Comparison of ENCODE assay signal across 8 cellular contexts in the genomic region with DNA sequence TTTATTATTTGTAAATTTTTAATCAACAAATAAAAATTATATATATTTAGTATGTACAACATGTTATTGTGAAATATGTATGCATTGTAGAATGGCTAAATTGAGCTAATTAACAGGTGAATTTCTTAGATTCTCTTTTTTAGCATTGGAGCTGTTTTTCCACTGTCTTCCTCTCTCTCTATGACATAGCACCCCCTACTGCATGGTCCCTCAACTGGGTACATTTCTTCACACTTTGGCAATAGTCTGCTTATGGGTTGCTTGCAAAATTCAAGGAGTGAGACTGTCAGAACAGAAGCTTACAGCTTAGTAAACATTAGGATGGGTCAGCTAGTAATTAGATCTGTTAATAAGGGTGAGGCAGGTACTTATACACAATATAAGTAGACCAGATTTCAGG.
DNase-seq lines count a peak whose midpoint lies in the region; ATAC-seq lines count a peak whose summit lies in the region.

No MANE protein-coding gene starts in this region.

- H3K4me1 ChIP-seq in mesendoderm (ENCODE audit: control insufficient read depth, low read depth, low read length), result no peaks in the 10 kb centered on the region
- no peaks in the 10 kb centered on the region for H3K4me1 ChIP-seq in naive thymus-derived CD4-positive, alpha-beta T cell (ENCODE audit: control insufficient read depth in 2 of 2, insufficient read depth in 2 of 2, low read length in 2 of 2)

- ATAC-seq in activated naive CD4-positive, alpha-beta T cell treated with anti-CD3 and anti-CD28 coated beads, Interleukin-2, amount 50 U/mL, for 72 hours, result no peak
- ATAC-seq in naive thymus-derived CD4-positive, alpha-beta T cell, result no peak
- no peak for ATAC-seq in stimulated activated naive B cell treated with anti-CD40 and anti-IgM and Interleukin-4, amounts not matched to agents 10 μg/mL and 1 μg/mL and 100 μg/mL, for 72 hours (replicated peaks)

- no peaks in the 10 kb centered on the region for H3K4me1 Mint-ChIP-seq in naive thymus-derived CD4-positive, alpha-beta T cell
- no peaks in the 10 kb centered on the region for H3K4me1 Mint-ChIP-seq in stimulated activated naive B cell treated with anti-CD40 and anti-IgM and Interleukin-4, amounts not matched to agents 10 μg/mL and 1 μg/mL and 100 μg/mL, for 72 hours

- H3K36me3 ChIP-seq in mesendoderm (ENCODE audit: control insufficient read depth, insufficient read depth, low read length), result no peaks in the 10 kb centered on the region
- no peaks in the 10 kb centered on the region for H3K36me3 ChIP-seq in naive thymus-derived CD4-positive, alpha-beta T cell (ENCODE audit: control insufficient read depth in 2 of 3, insufficient read depth in 3 of 3, low read length in 3 of 3)

- no peak overlapping the region for H3K4me3 ChIP-seq in mesendoderm (ENCODE audit: low read length)
- no peak overlapping the region for H3K4me3 ChIP-seq in naive thymus-derived CD4-positive, alpha-beta T cell (ENCODE audit: low read length)

- intact Hi-C loops in naive thymus-derived CD4-positive, alpha-beta T cell (cut with micrococcal nuclease), result no loop called here

- no peak overlapping the region for H3K23ac ChIP-seq in mesendoderm (ENCODE audit: low read length)

- H4K5ac ChIP-seq in mesendoderm (ENCODE audit: low read length), result no peak overlapping the region

- peak; percentile 9 for DNase-seq in EL
- peak in 2 of 3 experiments; percentile 32 to 75 for DNase-seq in NCI-H1417 (lab: John Stamatoyannopoulos, UW)
- DNase-seq in brain pericyte (ENCODE audit: low read depth, low spot score), result peak; percentile 13
- peak; percentile 67 for DNase-seq in mesendoderm
- no peak for DNase-seq in activated naive CD4-positive, alpha-beta T cell treated with anti-CD3 and anti-CD28 coated beads, Interleukin-2, amount 50 U/mL, for 72 hours (ENCODE audit: low spot score in 2 of 2)
- DNase-seq in naive thymus-derived CD4-positive, alpha-beta T cell, result no peak
- no peak for DNase-seq in stimulated activated naive B cell treated with anti-CD40 and anti-IgM and Interleukin-4, amounts not matched to agents 10 μg/mL and 1 μg/mL and 100 μg/mL, for 72 hours
- no peak for DNase-seq in NCI-H187 (lab: John Stamatoyannopoulos, UW)

- H2AK5ac ChIP-seq in mesendoderm (ENCODE audit: low read length), result no peak overlapping the region

- CTCF ChIA-PET in naive thymus-derived CD4-positive, alpha-beta T cell (lab: Charles Lee), result no interaction called here

- H2BK120ac ChIP-seq in mesendoderm (ENCODE audit: low read depth, low read length), result no peak overlapping the region

- no peak overlapping the region for H3K4me3 Mint-ChIP-seq in naive thymus-derived CD4-positive, alpha-beta T cell
- H3K4me3 Mint-ChIP-seq in stimulated activated naive B cell treated with anti-CD40 and anti-IgM and Interleukin-4, amounts not matched to agents 10 μg/mL and 1 μg/mL and 100 μg/mL, for 72 hours, result no peak overlapping the region

- no peak overlapping the region for H3K27ac ChIP-seq in mesendoderm (ENCODE audit: low read depth, low read length)
- H3K27ac ChIP-seq in naive thymus-derived CD4-positive, alpha-beta T cell (ENCODE audit: low read depth, low read length), result no peak overlapping the region

- H3K4me2 ChIP-seq in mesendoderm (ENCODE audit: low read length), result no peak overlapping the region

- H3K9ac ChIP-seq in mesendoderm (ENCODE audit: low read length), result no peak overlapping the region

- no peak overlapping the region for H2BK5ac ChIP-seq in mesendoderm (ENCODE audit: low read length)

- H3K27me3 Mint-ChIP-seq in naive thymus-derived CD4-positive, alpha-beta T cell, result no peaks in the 10 kb centered on the region
- H3K27me3 Mint-ChIP-seq in stimulated activated naive B cell treated with anti-CD40 and anti-IgM and Interleukin-4, amounts not matched to agents 10 μg/mL and 1 μg/mL and 100 μg/mL, for 72 hours, result no peaks in the 10 kb centered on the region

- POLR2A ChIA-PET in naive thymus-derived CD4-positive, alpha-beta T cell (lab: Charles Lee), result no interaction called here

- no peak overlapping the region for H3K56ac ChIP-seq in mesendoderm (ENCODE audit: low read length)

- no peaks in the 10 kb centered on the region for H3K79me1 ChIP-seq in mesendoderm (ENCODE audit: low read length)

- no peak overlapping the region for H2BK15ac ChIP-seq in mesendoderm (replicated peaks; ENCODE audit: low read depth)

- H3K36me3 Mint-ChIP-seq in activated naive CD4-positive, alpha-beta T cell treated with anti-CD3 and anti-CD28 coated beads, Interleukin-2, amount 50 U/mL, for 72 hours, result no peaks in the 10 kb centered on the region
- no peaks in the 10 kb centered on the region for H3K36me3 Mint-ChIP-seq in naive thymus-derived CD4-positive, alpha-beta T cell
- H3K36me3 Mint-ChIP-seq in stimulated activated naive B cell treated with anti-CD40 and anti-IgM and Interleukin-4, amounts not matched to agents 10 μg/mL and 1 μg/mL and 100 μg/mL, for 72 hours, result no peaks in the 10 kb centered on the region

- no peak overlapping the region for H3K27ac Mint-ChIP-seq in activated naive CD4-positive, alpha-beta T cell treated with anti-CD3 and anti-CD28 coated beads, Interleukin-2, amount 50 U/mL, for 72 hours
- no peak overlapping the region for H3K27ac Mint-ChIP-seq in naive thymus-derived CD4-positive, alpha-beta T cell
- no peak overlapping the region for H3K27ac Mint-ChIP-seq in stimulated activated naive B cell treated with anti-CD40 and anti-IgM and Interleukin-4, amounts not matched to agents 10 μg/mL and 1 μg/mL and 100 μg/mL, for 72 hours

- H3K9me3 Mint-ChIP-seq in activated naive CD4-positive, alpha-beta T cell treated with anti-CD3 and anti-CD28 coated beads, Interleukin-2, amount 50 U/mL, for 72 hours, result peaks cover 11 to 12% of the 10 kb centered on the region in 2 donors
- H3K9me3 Mint-ChIP-seq in naive thymus-derived CD4-positive, alpha-beta T cell, result peaks cover 0 to 12% (median 0%) of the 10 kb centered on the region in 11 donors
- no peaks in the 10 kb centered on the region for H3K9me3 Mint-ChIP-seq in stimulated activated naive B cell treated with anti-CD40 and anti-IgM and Interleukin-4, amounts not matched to agents 10 μg/mL and 1 μg/mL and 100 μg/mL, for 72 hours

- no peaks in the 10 kb centered on the region for H3K9me3 ChIP-seq in naive thymus-derived CD4-positive, alpha-beta T cell (ENCODE audit: control insufficient read depth in 2 of 3, low read length in 3 of 3)

- no peaks in the 10 kb centered on the region for H3K79me2 ChIP-seq in mesendoderm (ENCODE audit: control insufficient read depth, insufficient read depth, low read length)

- no peaks in the 10 kb centered on the region for H3K27me3 ChIP-seq in mesendoderm (ENCODE audit: insufficient read depth, low read length, poor library complexity)
- H3K27me3 ChIP-seq in naive thymus-derived CD4-positive, alpha-beta T cell (ENCODE audit: control insufficient read depth in 2 of 2, insufficient read depth in 2 of 2, low read length in 2 of 2), result no peaks in the 10 kb centered on the region

- no peak overlapping the region for H3K4ac ChIP-seq in mesendoderm (ENCODE audit: low read depth, low read length)

- H3K18ac ChIP-seq in mesendoderm (ENCODE audit: low read length), result no peak overlapping the region

- no peak overlapping the region for H4K8ac ChIP-seq in mesendoderm (ENCODE audit: low read depth, low read length)

Comparison
In these comparisons a context has a peak if more than half of its experiments do, and no peak if none do; other contexts are left out.
1. DNase-seq: peak in EL (single experiment), NCI-H1417 (2 of 3), brain pericyte (single experiment) and mesendoderm (single experiment); none in activated naive CD4-positive, alpha-beta T cell treated with anti-CD3 and anti-CD28 coated beads, Interleukin-2, amount 50 U/mL, for 72 hours (0 of 2), naive thymus-derived CD4-positive, alpha-beta T cell (0 of 9), stimulated activated naive B cell treated with anti-CD40 and anti-IgM and Interleukin-4, amounts not matched to agents 10 μg/mL and 1 μg/mL and 100 μg/mL, for 72 hours (single experiment) and NCI-H187 (0 of 2).